Comparison of ENCODE assay signal across 9 cellular contexts in genomic region chr3:113495035-113495434, GRCh38. TPM values are rescaled to one million over a fixed set of nuclear protein-coding genes. Genes with fewer than 3 reads are reported as not detected.
DNase-seq lines count a peak whose midpoint lies in the region; ATAC-seq and FAIRE-seq lines count a peak whose summit lies in the region.
"Had no signal": no experiment of that assay in that cellular context is flagged by ENCODE, and none has a peak within 500 bp of the region (broad histone marks: within the 10 kb centered on the region; RNA-seq: fewer than 3 reads in every experiment).

No MANE protein-coding gene starts in this region.

- H3K9me3 Mint-ChIP-seq in naive thymus-derived CD4-positive, alpha-beta T cell = no peaks in the 10 kb centered on the region

- H3K4me1 ChIP-seq in naive thymus-derived CD4-positive, alpha-beta T cell (ENCODE audit: control insufficient read depth in 2 of 2, insufficient read depth in 2 of 2, low read length in 2 of 2) = no peaks in the 10 kb centered on the region

- FAIRE-seq in RCC 7860 (lab: Jason Lieb, UNC) = peak; percentile 21

- CTCF ChIA-PET in naive thymus-derived CD4-positive, alpha-beta T cell (lab: Charles Lee) = interaction anchor here (0.6 to 7.5 kb wide), 10 partner anchors 8 to 1051 kb away, joined by 3 to 133 read pairs (median 6); partner anchors contain the start of gene SPICE1

- no peak overlapping the region for H3K4me3 Mint-ChIP-seq in naive thymus-derived CD4-positive, alpha-beta T cell

- ATAC-seq in GM21825 (IDR thresholded peaks at IDR 0.05; ENCODE audit: unreplicated experiment) (peak; percentile 49), HG03045 (IDR thresholded peaks at IDR 0.05; ENCODE audit: unreplicated experiment) (no peak)
- ATAC-seq in naive thymus-derived CD4-positive, alpha-beta T cell = peak; percentile 67

- no peaks in the 10 kb centered on the region for H3K9me3 ChIP-seq in naive thymus-derived CD4-positive, alpha-beta T cell (ENCODE audit: control insufficient read depth in 2 of 3, low read length in 3 of 3)
- H3K9me3 ChIP-seq: neutrophil had no signal

- H3K36me3 ChIP-seq in naive thymus-derived CD4-positive, alpha-beta T cell (ENCODE audit: control insufficient read depth in 2 of 3, insufficient read depth in 3 of 3, low read length in 3 of 3) = peaks cover 0 to 22% (median 6%) of the 10 kb centered on the region in 3 experiments

- no peak overlapping the region for H3K4me3 ChIP-seq in naive thymus-derived CD4-positive, alpha-beta T cell (ENCODE audit: low read length)

- H3K27me3 ChIP-seq in naive thymus-derived CD4-positive, alpha-beta T cell (ENCODE audit: control insufficient read depth in 2 of 2, insufficient read depth in 2 of 2, low read length in 2 of 2) = no peaks in the 10 kb centered on the region
- H3K27me3 ChIP-seq: neutrophil had no signal

- peak; percentile 68 for DNase-seq in DMS 273 (lab: John Stamatoyannopoulos, UW; ENCODE audit: unreplicated experiment)
- no peak for DNase-seq in DMS 273 treated with DMSO at 0.1 percent for 48 hours (lab: John Stamatoyannopoulos, UW)
- no peak for DNase-seq in RCC 7860 (ENCODE audit: low spot score)
- DNase-seq in dermis blood vessel endothelial cell = peak; percentile 72
- peak in 6 of 9 donors; percentile 22 to 62 (median 42) for DNase-seq in naive thymus-derived CD4-positive, alpha-beta T cell
- DNase-seq in ecto neural progenitor cell (ENCODE audit: low spot score) = no peak

- no peak overlapping the region for H3K27ac ChIP-seq in naive thymus-derived CD4-positive, alpha-beta T cell (ENCODE audit: low read depth, low read length)
- H3K27ac ChIP-seq: neutrophil had no signal

- intact Hi-C loops in naive thymus-derived CD4-positive, alpha-beta T cell (cut with micrococcal nuclease) = loop anchor here (1.0 to 10.0 kb wide), 11 partner anchors 20 to 440 kb away; partner anchors contain the start of genes SIDT1 (in 2 of the 2) and SPICE1 (in 2 of the 2)

- no peaks in the 10 kb centered on the region for H3K27me3 Mint-ChIP-seq in naive thymus-derived CD4-positive, alpha-beta T cell

- peaks cover 0 to 10% (median under 1%) of the 10 kb centered on the region in 7 donors for H3K4me1 Mint-ChIP-seq in naive thymus-derived CD4-positive, alpha-beta T cell

- peaks cover 6 to 30% (median 14%) of the 10 kb centered on the region in 5 donors for H3K36me3 Mint-ChIP-seq in naive thymus-derived CD4-positive, alpha-beta T cell

- no peak overlapping the region for H3K27ac Mint-ChIP-seq in naive thymus-derived CD4-positive, alpha-beta T cell

- POLR2A ChIA-PET in naive thymus-derived CD4-positive, alpha-beta T cell (lab: Charles Lee) = interaction anchor here (0.7 to 1.0 kb wide), 2 partner anchors 16 to 141 kb away, joined by 3 read pairs; no protein-coding TSS in a partner anchor

RNA-seq across cellular contexts. Expression of gene SPICE1, which starts 19.9 kb away (rescaled TPM):
- total RNA-seq in dermis blood vessel endothelial cell = 6.6 and 8.5 TPM in 2 replicates
- 10 to 100 TPM; 16.7 to 44.3 (median 21.7) TPM for total RNA-seq in naive thymus-derived CD4-positive, alpha-beta T cell
- 1 to 10 TPM; 5.1 to 6.0 TPM for polyA plus RNA-seq in naive thymus-derived CD4-positive, alpha-beta T cell

RNA-seq across cellular contexts. Expression of gene SIDT1, which starts 37.3 kb away (rescaled TPM):
- 0.09 TPM in 1 of 2 replicates, not detected in the other for total RNA-seq in dermis blood vessel endothelial cell
- total RNA-seq in naive thymus-derived CD4-positive, alpha-beta T cell = 10 to 100 TPM; 32.1 to 65.7 (median 60.7) TPM
- polyA plus RNA-seq in naive thymus-derived CD4-positive, alpha-beta T cell = 10 to 100 TPM; 19.9 to 33.3 TPM

RNA-seq across cellular contexts. Expression of gene CFAP44, which starts 53.7 kb away (rescaled TPM):
- 0.98 and 2.0 TPM in 2 replicates for total RNA-seq in dermis blood vessel endothelial cell
- 10 to 100 TPM in 3 of 5 experiments, 1 to 10 TPM in 2; 8.2 to 40.9 (median 14.7) TPM for total RNA-seq in naive thymus-derived CD4-positive, alpha-beta T cell
- under 1 TPM; 0.29 to 0.74 TPM for polyA plus RNA-seq in naive thymus-derived CD4-positive, alpha-beta T cell

Comparison
In these comparisons a context has a peak if more than half of its experiments do, and no peak if none do; other contexts are left out.
1. DNase-seq: peak in DMS 273 (single experiment), dermis blood vessel endothelial cell (single experiment) and naive thymus-derived CD4-positive, alpha-beta T cell (6 of 9); none in DMS 273 treated with DMSO at 0.1 percent for 48 hours (single experiment), RCC 7860 (single experiment) and ecto neural progenitor cell (single experiment).
2. RNA of gene SIDT1, which starts 37.3 kb away (total RNA-seq): 32.1 to 65.7 TPM in naive thymus-derived CD4-positive, alpha-beta T cell; 0.09 TPM in dermis blood vessel endothelial cell; every median in the first group is over 10 times any median in the second.